10 cellular contexts compared by ENCODE assay signal in genomic region chr1:156858555-156858956, GRCh38. TPM values are rescaled to one million over a fixed set of nuclear protein-coding genes. Genes with fewer than 3 reads are reported as not detected.
DNase-seq lines count a peak whose midpoint lies in the region; ATAC-seq and TF ChIP-seq lines count a peak whose summit lies in the region.
"Had no signal": no experiment of that assay in that cellular context is flagged by ENCODE, and none has a peak within 500 bp of the region (broad histone marks: within the 10 kb centered on the region; RNA-seq: fewer than 3 reads in every experiment).

No MANE protein-coding gene starts in this region.

- H2BK15ac ChIP-seq in mesendoderm (replicated peaks; ENCODE audit: low read depth): no peak overlapping the region

- H3F3A ChIP-seq in GM23338 (replicated peaks; ENCODE audit: low read depth): 0 out of 2 replicates have a peak, but pooled peaks cover 3% of the 10 kb centered on the region

- H4K5ac ChIP-seq in mesendoderm (ENCODE audit: low read length): no peak overlapping the region

- CTCF ChIA-PET in A673 (lab: Charles Lee): interaction anchor here (0.8 to 3.3 kb wide), 6 partner anchors 31 to 170 kb away, joined by 3 to 62 read pairs (median 5); partner anchors contain the start of genes ISG20L2 and METTL25B

- BruUV-seq in A673 (replicated peaks; lab: Mats Ljungman, UMichigan): no TSS peak

- no peaks in the 10 kb centered on the region for H3K79me2 ChIP-seq in GM23338 (replicated peaks; ENCODE audit: insufficient read depth)
- H3K79me2 ChIP-seq in mesendoderm (ENCODE audit: control insufficient read depth, insufficient read depth, low read length): no peaks in the 10 kb centered on the region

- intact Hi-C loops in A673 (cut with micrococcal nuclease; ENCODE audit: unreplicated experiment): no loop called here

- H3K27me3 Mint-ChIP-seq in GM23338 (ENCODE audit: insufficient read depth, low read depth, poor library complexity) (peaks cover 66% of the 10 kb centered on the region), brain (peaks cover 84% of the 10 kb centered on the region)

- no peaks in the 10 kb centered on the region for H3K9me3 ChIP-seq in A673 (ENCODE audit: low read depth, low read length, poor library complexity, severe bottlenecking)
- H3K9me3 ChIP-seq: Peyer's patch had no signal

- H3K9me3 Mint-ChIP-seq in GM23338 (peaks cover 3% of the 10 kb centered on the region; the same call in 2 of the 3 replicates), brain (peaks cover 0 to 2% (median 0%) of the 10 kb centered on the region in 5 experiments)

- H3K9me2 ChIP-seq in GM23338 (ENCODE audit: insufficient read depth): no peaks in the 10 kb centered on the region

- H3K27me3 ChIP-seq in A673 (replicated peaks; ENCODE audit: insufficient read depth, low read depth, low read length, poor library complexity): peaks cover 27% of the 10 kb centered on the region
- peaks cover 98% of the 10 kb centered on the region for H3K27me3 ChIP-seq in GM23338 (ENCODE audit: insufficient read depth)
- peaks cover 31% of the 10 kb centered on the region for H3K27me3 ChIP-seq in mesendoderm (ENCODE audit: insufficient read depth, low read length, poor library complexity)

- peaks cover 5% of the 10 kb centered on the region; the same call in 1 of the 2 replicates for H4K20me1 ChIP-seq in GM23338 (replicated peaks; ENCODE audit: insufficient read depth)

- H3K4me1 ChIP-seq in A673 (ENCODE audit: insufficient read depth, low read length, poor library complexity, severe bottlenecking) (peaks cover 10% of the 10 kb centered on the region), GM23338 (ENCODE audit: insufficient read depth) (peaks cover 12% of the 10 kb centered on the region; the same call in 1 of the 2 replicates), mesendoderm (ENCODE audit: control insufficient read depth, low read depth, low read length) (peaks cover 6% of the 10 kb centered on the region)

- H2BK120ac ChIP-seq in mesendoderm (ENCODE audit: low read depth, low read length): no peak overlapping the region

- H3K79me1 ChIP-seq in mesendoderm (ENCODE audit: low read length): no peaks in the 10 kb centered on the region

- peak overlapping the region; percentile 93 for H3K4me2 ChIP-seq in GM23338
- H3K4me2 ChIP-seq in mesendoderm (ENCODE audit: low read length): peak overlapping the region; percentile 20

- no peak overlapping the region for H2BK5ac ChIP-seq in mesendoderm (ENCODE audit: low read length)

- no peaks in the 10 kb centered on the region for H3K36me3 Mint-ChIP-seq in GM23338 (ENCODE audit: low read depth)
- no peaks in the 10 kb centered on the region for H3K36me3 Mint-ChIP-seq in brain

- H2AK5ac ChIP-seq in mesendoderm (ENCODE audit: low read length): no peak overlapping the region

- ATAC-seq in GM23338 (no peak; the same call in 2 of the 3 replicates), GM19035 (IDR thresholded peaks at IDR 0.05; ENCODE audit: unreplicated experiment) (no peak)

- no CpG with 5 or more reads among the region's 5 CpGs for WGBS in mesendoderm (ENCODE audit: extremely low coverage, insufficient coverage, low lambda C conversion rate)

- H4K8ac ChIP-seq in mesendoderm (ENCODE audit: low read depth, low read length): no peak overlapping the region

- POLR2A ChIA-PET in A673 (lab: Charles Lee; ENCODE audit: low non-redundant PET): no interaction called here

- H3K4me1 Mint-ChIP-seq in GM23338 (peaks cover 25% of the 10 kb centered on the region), brain (peaks cover 49% of the 10 kb centered on the region)

- H3K4me3 Mint-ChIP-seq in GM23338 (peak overlapping the region; percentile 62), brain (peak overlapping the region; percentile 70 to 77 (median 73))

- no peak overlapping the region for H3K18ac ChIP-seq in mesendoderm (ENCODE audit: low read length)

- TF ChIP-seq CTCF in A673 (conservative IDR thresholded peaks at IDR 0.05; ENCODE audit: low read depth, low read length): no peak
- TF ChIP-seq CTCF in GM23338 (conservative IDR thresholded peaks at IDR 0.05; ENCODE audit: low read depth in 2 of 2): no peak
- no peak for TF ChIP-seq CTCF in brain (conservative IDR thresholded peaks at IDR 0.05)

- H3K27ac ChIP-seq in A673 (ENCODE audit: low read depth, low read length, poor library complexity, severe bottlenecking): no peak overlapping the region
- no peak overlapping the region for H3K27ac ChIP-seq in GM23338 (ENCODE audit: low read depth)
- no peak overlapping the region for H3K27ac ChIP-seq in mesendoderm (ENCODE audit: low read depth, low read length)
- H3K27ac ChIP-seq: Peyer's patch had no signal

- H3K4me3 ChIP-seq in A673 (ENCODE audit: low read depth, low read length, poor library complexity, severe bottlenecking) (peak overlapping the region; percentile 55), GM23338 (peak overlapping the region; percentile 82), mesendoderm (ENCODE audit: low read length) (no peak overlapping the region)

- H3K9ac ChIP-seq in mesendoderm (ENCODE audit: low read length): peak overlapping the region; percentile 33

- peak overlapping the region; percentile 35 for H3K56ac ChIP-seq in mesendoderm (ENCODE audit: low read length)

- H3K27ac Mint-ChIP-seq in GM23338 (no peak overlapping the region), brain (peak overlapping the region in 3 of 5 experiments; percentile 14 to 43 (median 23))

- H3K36me3 ChIP-seq in A673 (ENCODE audit: insufficient read depth, low read length, poor library complexity, severe bottlenecking): no peaks in the 10 kb centered on the region
- no peaks in the 10 kb centered on the region for H3K36me3 ChIP-seq in GM23338 (ENCODE audit: insufficient read depth)
- H3K36me3 ChIP-seq in mesendoderm (ENCODE audit: control insufficient read depth, insufficient read depth, low read length): no peaks in the 10 kb centered on the region
- H3K36me3 ChIP-seq: Peyer's patch had no signal

- no peak overlapping the region for H3K23ac ChIP-seq in mesendoderm (ENCODE audit: low read length)

- DNase-seq in A673 (ENCODE audit: low spot score) (no peak), GM23338 (ENCODE audit: low spot score) (no peak), mesendoderm (peak; percentile 60), NCI-H446 treated with DMSO at 0.1 percent for 48 hours (lab: John Stamatoyannopoulos, UW) (no peak), GDM1 (lab: John Stamatoyannopoulos, UW) (no peak), NCI-H2081 (lab: John Stamatoyannopoulos, UW) (no peak)
- DNase-seq: Peyer's patch; stimulated activated CD4-positive, alpha-beta T cell treated with anti-CD3 and anti-CD28 coated beads, Interleukin-2, amount 100 ng/mL, for 48 hours had no signal

- H3K4ac ChIP-seq in mesendoderm (ENCODE audit: low read depth, low read length): no peak overlapping the region

- 0 out of 2 replicates have a peak overlapping the region, but pooled peaks have one; percentile 90 for H2AFZ ChIP-seq in GM23338

TF ChIP-seq in GM23338, 12 proteins besides CTCF, POLR2A, EP300 and RAD21 (continues in another document):
- no peak for TF ChIP-seq CREB1 (CRISPR knock-in tag; IDR thresholded peaks at IDR 0.05; ENCODE audit: low read depth)
- TF ChIP-seq ETS1 (IDR thresholded peaks at IDR 0.05): no peak
- TF ChIP-seq JUNB (IDR thresholded peaks at IDR 0.05; ENCODE audit: unreplicated experiment): no peak
- no peak for TF ChIP-seq NANOG (IDR thresholded peaks at IDR 0.05; ENCODE audit: borderline replicate concordance)
- no peak for TF ChIP-seq EZH2 (IDR thresholded peaks at IDR 0.05; ENCODE audit: low read depth, unreplicated experiment)

RNA-seq across cellular contexts. Expression of gene INSRR, which starts 0.4 kb away (rescaled TPM):
- 0.11 and 0.15 TPM in 2 replicates for total RNA-seq in A673 (2021)
- not detected in 2 replicates for total RNA-seq in GM23338 (2014; rRNA removed; shearing (Covaris generic))
- not detected in 2 replicates for polyA plus RNA-seq in GM23338 (2016; fragmentation: Nextera tagmentation; extraction: Ambion mirVana)
- polyA plus RNA-seq in brain (ENCODE audit: insufficient read depth, low read depth, low replicate concordance): 0.42 TPM
- not detected for polyA plus RNA-seq in mesendoderm (2013, experiment 1 of 2)
- under 0.01 TPM for polyA plus RNA-seq in mesendoderm (2013, experiment 2 of 2)
- total RNA-seq: Peyer's patch had no signal

RNA-seq across cellular contexts. Expression of gene NTRK1, which starts 2.1 kb away (rescaled TPM):
- 3.6 and 5.1 TPM in 2 replicates for total RNA-seq in A673 (2021)
- 0.08 and 0.42 TPM in 2 replicates for total RNA-seq in GM23338 (2014; rRNA removed; shearing (Covaris generic))
- polyA plus RNA-seq in GM23338 (2016; fragmentation: Nextera tagmentation; extraction: Ambion mirVana) (0.23 and 0.45 TPM in 2 replicates), brain (ENCODE audit: insufficient read depth, low read depth, low replicate concordance) (0.32 TPM)
- polyA plus RNA-seq in mesendoderm (2013, experiment 1 of 2): 0.04 TPM
- polyA plus RNA-seq in mesendoderm (2013, experiment 2 of 2): 0.03 TPM

RNA-seq across cellular contexts. Expression of gene PEAR1, which starts 35.0 kb away (rescaled TPM):
- 0.35 and 0.52 TPM in 2 replicates for total RNA-seq in A673 (2021)
- 0.28 and 0.47 TPM in 2 replicates for total RNA-seq in GM23338 (2014; rRNA removed; shearing (Covaris generic))
- polyA plus RNA-seq in GM23338 (2016; fragmentation: Nextera tagmentation; extraction: Ambion mirVana) (0.10 and 0.47 TPM in 2 replicates), brain (ENCODE audit: insufficient read depth, low read depth, low replicate concordance) (2.2 TPM)
- 0.46 TPM for polyA plus RNA-seq in mesendoderm (2013, experiment 1 of 2)
- 0.39 TPM for polyA plus RNA-seq in mesendoderm (2013, experiment 2 of 2)

RNA-seq across cellular contexts. Expression of gene SH2D2A, which starts 41.9 kb away (rescaled TPM):
- total RNA-seq in A673 (2021): 3.5 and 6.0 TPM in 2 replicates
- 3.4 and 11.5 TPM in 2 replicates for total RNA-seq in GM23338 (2014; rRNA removed; shearing (Covaris generic))
- polyA plus RNA-seq in GM23338 (2016; fragmentation: Nextera tagmentation; extraction: Ambion mirVana): 4.6 and 5.5 TPM in 2 replicates
- polyA plus RNA-seq in brain (ENCODE audit: insufficient read depth, low read depth, low replicate concordance): 0.36 TPM
- 6.7 TPM for polyA plus RNA-seq in mesendoderm (2013, experiment 1 of 2)
- 6.1 TPM for polyA plus RNA-seq in mesendoderm (2013, experiment 2 of 2)
